25 cellular contexts compared by ENCODE assay signal in the genomic region with DNA sequence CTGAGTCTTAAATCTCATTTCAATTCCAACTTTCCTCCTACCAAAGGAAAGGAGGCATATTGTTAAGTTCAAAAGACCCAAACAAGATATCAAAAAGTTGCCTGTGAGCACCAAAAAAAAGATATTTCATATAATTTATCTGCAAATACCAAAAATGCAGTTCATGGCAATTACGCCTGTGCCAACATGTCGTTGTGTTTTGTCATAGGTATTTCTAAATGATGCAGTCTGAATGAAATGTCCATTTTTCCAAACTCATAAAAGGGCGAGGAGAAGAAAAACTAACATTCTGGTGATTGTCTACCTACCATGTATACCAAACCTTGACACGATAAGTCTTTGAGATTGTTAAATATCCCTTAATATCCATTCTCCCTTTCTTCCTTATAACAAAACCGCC.
DNase-seq lines count a peak whose midpoint lies in the region; ATAC-seq, FAIRE-seq and TF ChIP-seq lines count a peak whose summit lies in the region.
"Had no signal": no experiment of that assay in that cellular context is flagged by ENCODE, and none has a peak within 500 bp of the region (broad histone marks: within the 10 kb centered on the region; RNA-seq: fewer than 3 reads in every experiment).

No MANE protein-coding gene starts in this region.

- DNase-seq in CD4-positive, CD25-positive, alpha-beta regulatory T cell, result no peak
- DNase-seq in GM19239 (ENCODE audit: insufficient read length, low spot score) (no peak), PC-9 (no peak), chondrocyte (ENCODE audit: low spot score) (no peak), nucleus accumbens (lab: John Stamatoyannopoulos, UW) (no peak), DMS 273 (lab: John Stamatoyannopoulos, UW; ENCODE audit: unreplicated experiment) (no peak)
- DNase-seq in effector CD8-positive, alpha-beta T cell (lab: John Stamatoyannopoulos, UW), result no peak
- DNase-seq: 8988T; ACHN; AML-193; BE2C; Caco-2; CD4-positive, alpha-beta memory T cell; DMS 273 treated with DMSO at 0.1 percent for 48 hours; DMS79; EL; GDM1; H9 had no signal

- no peaks in the 10 kb centered on the region for H3K27me3 ChIP-seq in CD4-positive, CD25-positive, alpha-beta regulatory T cell (ENCODE audit: control insufficient read depth, insufficient read depth, low read length)
- no peaks in the 10 kb centered on the region for H3K27me3 ChIP-seq in PC-9 (ENCODE audit: insufficient read depth, low read depth)
- H3K27me3 ChIP-seq: BE2C; BLaER1 treated with 17β-estradiol and CSF1 and Interleukin-3, amounts not matched to agents 10 nM and 100 nM had no signal

- H3F3A ChIP-seq in PC-9 (ENCODE audit: insufficient read depth, low read depth), result peaks cover 30% of the 10 kb centered on the region

- peak; percentile 51 for FAIRE-seq in GM19239 (lab: Jason Lieb, UNC)
- FAIRE-seq: A549, GM12878 had no signal

- no peaks in the 10 kb centered on the region for H3K27me3 Mint-ChIP-seq in CD4-positive, CD25-positive, alpha-beta regulatory T cell
- no peaks in the 10 kb centered on the region for H3K27me3 Mint-ChIP-seq in chondrocyte (ENCODE audit: low read depth)
- H3K27me3 Mint-ChIP-seq: CD4-positive, alpha-beta memory T cell had no signal

- H3K4me3 Mint-ChIP-seq in CD4-positive, CD25-positive, alpha-beta regulatory T cell, result peak overlapping the region in 3 of 4 donors; percentile 34 to 43 (median 42)
- H3K4me3 Mint-ChIP-seq in chondrocyte (ENCODE audit: unreplicated experiment), result no peak overlapping the region
- H3K4me3 Mint-ChIP-seq: CD14-positive monocyte, GM23338, H9 had no signal

- TF ChIP-seq CTCF in PC-9 (conservative IDR thresholded peaks at IDR 0.05), result no peak
- TF ChIP-seq CTCF in chondrocyte (IDR thresholded peaks at IDR 0.05), result no peak

- H3K9me3 ChIP-seq in CD4-positive, CD25-positive, alpha-beta regulatory T cell (ENCODE audit: control insufficient read depth in 2 of 2, low read length in 2 of 2), result no peaks in the 10 kb centered on the region
- H3K9me3 ChIP-seq in PC-9 (ENCODE audit: insufficient read depth, low read depth), result no peaks in the 10 kb centered on the region
- H3K9me3 ChIP-seq: A549; BE2C; BLaER1 treated with 17β-estradiol and CSF1 and Interleukin-3, amounts not matched to agents 10 nM and 100 nM; Caco-2 had no signal

- CTCF ChIA-PET in PC-9 (lab: Charles Lee), result no interaction called here

- intact Hi-C loops in PC-9 (cut with micrococcal nuclease; ENCODE audit: unreplicated experiment), result loop anchor here (5.0 kb wide), 1 partner anchor 97 kb away; no protein-coding TSS in a partner anchor

- H3K4me1 Mint-ChIP-seq in CD4-positive, CD25-positive, alpha-beta regulatory T cell, result peaks cover 43 to 91% (median 78%) of the 10 kb centered on the region in 4 donors
- H3K4me1 Mint-ChIP-seq in chondrocyte (ENCODE audit: low read depth), result peaks cover 26% of the 10 kb centered on the region

- H3K27ac ChIP-seq in CD4-positive, CD25-positive, alpha-beta regulatory T cell (ENCODE audit: insufficient read depth, low read length, poor library complexity, severe bottlenecking), result no peak overlapping the region
- peak overlapping the region; percentile 95 for H3K27ac ChIP-seq in PC-9
- H3K27ac ChIP-seq: A549; BLaER1 treated with 17β-estradiol and CSF1 and Interleukin-3, amounts not matched to agents 10 nM and 100 nM had no signal

- no peaks in the 10 kb centered on the region for H4K20me1 ChIP-seq in PC-9 (ENCODE audit: insufficient read depth)

- H3K36me3 ChIP-seq in CD4-positive, CD25-positive, alpha-beta regulatory T cell (ENCODE audit: control insufficient read depth, insufficient read depth, low read length), result peaks cover 6% of the 10 kb centered on the region
- no peaks in the 10 kb centered on the region for H3K36me3 ChIP-seq in PC-9 (ENCODE audit: low read depth)
- H3K36me3 ChIP-seq: BE2C had no signal

- no peak overlapping the region for H3K4me3 ChIP-seq in CD4-positive, CD25-positive, alpha-beta regulatory T cell (ENCODE audit: low read depth, low read length)
- H3K4me3 ChIP-seq in PC-9, result no peak overlapping the region
- H3K4me3 ChIP-seq: A549; BLaER1 treated with 17β-estradiol and CSF1 and Interleukin-3, amounts not matched to agents 10 nM and 100 nM; GM12878; GM23338 had no signal

- H3K4me1 ChIP-seq in CD4-positive, CD25-positive, alpha-beta regulatory T cell (ENCODE audit: control insufficient read depth, insufficient read depth, low read length, poor library complexity, severe bottlenecking), result peaks cover 46% of the 10 kb centered on the region
- H3K4me1 ChIP-seq in PC-9 (replicated peaks; ENCODE audit: insufficient read depth), result peaks cover 46% of the 10 kb centered on the region

- no peak for ATAC-seq in CD4-positive, CD25-positive, alpha-beta regulatory T cell (ENCODE audit: low read depth in 2 of 2)
- ATAC-seq in GM18873 (IDR thresholded peaks at IDR 0.05; ENCODE audit: low FRiP score, unreplicated experiment), result no peak
- ATAC-seq: A549, GM12878, GM23338, HCT116 had no signal

- H3K9me3 Mint-ChIP-seq in CD4-positive, CD25-positive, alpha-beta regulatory T cell, result no peaks in the 10 kb centered on the region
- no peaks in the 10 kb centered on the region for H3K9me3 Mint-ChIP-seq in chondrocyte (ENCODE audit: low read depth)
- H3K9me3 Mint-ChIP-seq: CD14-positive monocyte; CD4-positive, alpha-beta memory T cell; GM23338; H9 had no signal

- H3K79me2 ChIP-seq in PC-9 (ENCODE audit: low read depth), result peaks cover 34% of the 10 kb centered on the region

- POLR2A ChIA-PET in PC-9 (lab: Charles Lee; ENCODE audit: unreplicated experiment), result no interaction called here

- no peaks in the 10 kb centered on the region for H3K9me2 ChIP-seq in PC-9 (ENCODE audit: insufficient read depth)

- peak overlapping the region in 2 of 3 donors; percentile 3 to 80 for H3K27ac Mint-ChIP-seq in CD4-positive, CD25-positive, alpha-beta regulatory T cell
- H3K27ac Mint-ChIP-seq in chondrocyte (ENCODE audit: unreplicated experiment), result peak overlapping the region; percentile 43
- H3K27ac Mint-ChIP-seq: CD14-positive monocyte, GM23338 had no signal

- H3K36me3 Mint-ChIP-seq in CD4-positive, CD25-positive, alpha-beta regulatory T cell, result peaks cover 10% of the 10 kb centered on the region
- peaks cover 2% of the 10 kb centered on the region for H3K36me3 Mint-ChIP-seq in chondrocyte (ENCODE audit: low read depth)

- no peak overlapping the region for H2AFZ ChIP-seq in PC-9
- H2AFZ ChIP-seq: GM23338 had no signal

- BruUV-seq in PC-9 (replicated peaks; lab: Mats Ljungman, UMichigan), result no TSS peak

- peak overlapping the region; percentile 57 for H3K4me2 ChIP-seq in PC-9
- H3K4me2 ChIP-seq: A549; BLaER1 treated with 17β-estradiol and CSF1 and Interleukin-3, amounts not matched to agents 10 nM and 100 nM; GM23338 had no signal
